1 cellular context compared by ENCODE assay signal in the genomic region with DNA sequence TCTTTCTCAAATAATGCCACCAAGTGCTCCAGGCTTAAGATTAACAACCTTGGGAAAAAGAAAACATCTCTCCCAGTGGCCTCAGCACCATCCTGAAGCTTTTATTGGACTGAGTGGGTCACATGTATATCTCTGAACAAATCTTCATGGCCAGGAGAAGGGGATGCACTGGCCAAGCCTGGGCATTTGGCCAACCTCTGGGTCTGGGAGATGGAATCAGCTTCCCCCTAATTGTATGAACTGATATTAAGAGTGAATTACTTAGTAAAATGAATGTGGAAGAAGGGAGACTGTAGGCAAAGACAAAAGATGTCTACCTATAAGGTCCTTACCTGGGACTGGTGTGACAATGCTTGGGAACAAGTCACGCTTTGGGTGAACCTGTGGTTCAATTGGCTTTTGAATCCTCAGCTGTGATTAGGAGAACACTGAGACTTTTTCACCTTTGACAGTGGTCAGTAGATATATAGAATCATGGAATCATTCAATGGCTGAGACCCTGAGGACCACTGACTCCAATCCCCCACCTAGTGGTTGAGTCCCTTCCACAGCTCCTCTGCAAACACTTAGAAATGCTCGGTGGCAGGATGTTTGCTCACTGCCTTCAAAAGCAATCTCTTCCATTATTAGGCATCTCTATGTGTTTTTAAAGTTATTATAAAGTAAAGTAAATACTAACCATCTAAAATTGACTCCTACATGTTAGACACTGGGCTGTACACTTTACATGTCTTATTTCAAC.
TF ChIP-seq lines count a peak whose summit lies in the region.

No MANE protein-coding gene starts in this region.

TF ChIP-seq in H1, 55 proteins besides CTCF, POLR2A, EP300 and RAD21 (continued from another document):
- no peak for TF ChIP-seq USF2 (IDR thresholded peaks at IDR 0.05; ENCODE audit: low read length)
- TF ChIP-seq ZNF274 (IDR thresholded peaks at IDR 0.05; ENCODE audit: borderline replicate concordance, extremely low read depth, low read length) = no peak
- no peak for TF ChIP-seq NANOG (IDR thresholded peaks at IDR 0.05; ENCODE audit: insufficient read depth, low read depth, low read length, poor library complexity, severe bottlenecking)
- no peak for TF ChIP-seq CREB1 (IDR thresholded peaks at IDR 0.05)
- TF ChIP-seq KDM1A (IDR thresholded peaks at IDR 0.05; ENCODE audit: borderline replicate concordance, low read length) = no peak
- no peak for TF ChIP-seq SIN3A (conservative IDR thresholded peaks at IDR 0.05 in 1 of 2, IDR thresholded peaks at IDR 0.05 in 1 of 2; ENCODE audit: low read depth in 1 of 2, low read length in 2 of 2)
- no peak for TF ChIP-seq CHD2 (IDR thresholded peaks at IDR 0.05; ENCODE audit: low read length)
- TF ChIP-seq MAFK (IDR thresholded peaks at IDR 0.05; ENCODE audit: low read depth, low read length) = no peak
